8 cellular contexts compared by ENCODE assay signal in genomic region chr17:57130708-57131461, GRCh38. TPM values are rescaled to one million over a fixed set of nuclear protein-coding genes. Genes with fewer than 3 reads are reported as not detected.
DNase-seq lines count a peak whose midpoint lies in the region; ATAC-seq lines count a peak whose summit lies in the region.

No MANE protein-coding gene starts in this region.

- DNase-seq in COLO668 (lab: John Stamatoyannopoulos, UW; ENCODE audit: unreplicated experiment) (peak; percentile 63), NCI-H524 (lab: John Stamatoyannopoulos, UW) (peak; percentile 64 to 85), dermis microvascular lymphatic vessel endothelial cell (ENCODE audit: low read depth in 2 of 2) (peak; percentile 48 to 75), medulla oblongata (ENCODE audit: extremely low spot score) (peak; percentile 95)
- DNase-seq in activated CD4-positive, alpha-beta T cell treated with anti-CD3 and anti-CD28 coated beads, Interleukin-2, amount 50 U/mL, for 4 hours = peak; percentile 80 to 82
- peak; percentile 42 for DNase-seq in stimulated activated CD8-positive, alpha-beta memory T cell treated with anti-CD3 and anti-CD28 coated beads, Interleukin-12 subunit alpha, Interleukin-12 subunit beta, amount 100 ng/mL, for 4 hours (ENCODE audit: low read depth)

- ATAC-seq in HG03095 (IDR thresholded peaks at IDR 0.05; ENCODE audit: unreplicated experiment) (peak; percentile 68), GM18909 (IDR thresholded peaks at IDR 0.05; ENCODE audit: poor library complexity, unreplicated experiment) (no peak)

RNA-seq across cellular contexts. Expression of gene AKAP1, which starts 45.8 kb away (rescaled TPM):
- 22.1 and 23.3 TPM in 2 replicates for total RNA-seq in dermis microvascular lymphatic vessel endothelial cell

Comparison
In these comparisons a context has a peak if more than half of its experiments do, and no peak if none do; other contexts are left out.
1. DNase-seq: peak in every context shown above with its lines; median percentile 95 in medulla oblongata; 81 in activated CD4-positive, alpha-beta T cell treated with anti-CD3 and anti-CD28 coated beads, Interleukin-2, amount 50 U/mL, for 4 hours; 74 in NCI-H524; 63 in COLO668; 62 in dermis microvascular lymphatic vessel endothelial cell; 42 in stimulated activated CD8-positive, alpha-beta memory T cell treated with anti-CD3 and anti-CD28 coated beads, Interleukin-12 subunit alpha, Interleukin-12 subunit beta, amount 100 ng/mL, for 4 hours.